Comparison of ENCODE assay signal across 29 cellular contexts in the genomic region with DNA sequence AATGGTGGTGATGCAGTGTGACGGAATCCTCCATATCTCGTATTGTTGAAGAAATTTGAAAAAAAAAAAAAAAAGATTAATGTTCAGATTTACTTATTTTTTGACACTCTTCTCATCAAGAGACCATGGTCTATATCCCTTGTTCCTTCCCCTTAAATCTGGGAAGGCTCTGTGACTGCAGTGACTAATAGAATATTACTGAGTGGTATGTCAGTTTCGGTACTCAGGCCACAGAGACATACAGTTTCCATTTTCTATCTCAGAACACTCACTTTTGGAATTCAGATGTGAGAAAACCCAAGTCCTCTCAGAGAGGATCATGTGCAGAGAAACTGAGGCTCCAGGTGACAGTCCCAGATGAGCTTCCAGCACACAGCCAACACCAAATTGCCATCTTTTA.
"Had no signal": no experiment of that assay in that cellular context is flagged by ENCODE, and none has a peak within 500 bp of the region (broad histone marks: within the 10 kb centered on the region; RNA-seq: fewer than 3 reads in every experiment).

No MANE protein-coding gene starts in this region.

- H3K36me3 ChIP-seq: brain microvascular endothelial cell had no signal

- H3K27me3 ChIP-seq: brain microvascular endothelial cell had no signal

- H3K9me3 Mint-ChIP-seq: activated B cell treated with CpG ODN at 0.5 μM for 24 hours; activated CD4-positive, alpha-beta memory T cell treated with anti-CD3 and anti-CD28 coated beads for 36 hours; activated naive CD4-positive, alpha-beta T cell treated with anti-CD3 and anti-CD28 coated beads for 36 hours; activated T-helper 1 cell treated with anti-CD3 and anti-CD28 coated beads, Interleukin-12 subunit alpha, Interleukin-12 subunit beta, Interleukin-2, Interleukin-4 antibody, amounts not matched to agents 30 ng/mL and 10 ng/mL and 1 ng/mL, durations not matched to agents 14 hours and 24 hours and 36 hours had no signal

- H3K4me1 Mint-ChIP-seq: activated B cell treated with CpG ODN at 0.5 μM for 24 hours had no signal

- ATAC-seq: activated naive CD4-positive, alpha-beta T cell treated with anti-CD3 and anti-CD28 coated beads, Interleukin-2, amount 50 U/mL, for 72 hours; activated T-cell treated with anti-CD3 and anti-CD28 coated beads, Interleukin-2, amount 50 U/mL, for 4 hours; Right ventricle myocardium inferior; SK-N-SH treated with all-trans-retinoic acid at 6 μM for 48 hours had no signal

- DNase-seq: activated B cell treated with CpG ODN at 0.5 μM for 24 hours; activated CD4-positive, alpha-beta memory T cell treated with anti-CD3 and anti-CD28 coated beads for 36 hours; activated CD4-positive, alpha-beta T cell treated with anti-CD3 and anti-CD28 coated beads for 4 hours; activated CD4-positive, alpha-beta T cell treated with anti-CD3 and anti-CD28 coated beads, Interleukin-2, amount 50 U/mL, for 1 hour; activated CD4-positive, CD25-positive, alpha-beta regulatory T cell treated with anti-CD3 and anti-CD28 coated beads, Interleukin-2, amount 50 U/mL, for 72 hours; activated CD8-positive, alpha-beta memory T cell treated with anti-CD3 and anti-CD28 coated beads, Interleukin-2, amount 50 U/mL, for 4 hours; activated gamma-delta T cell treated with Interleukin-2 at 50 U/mL for 16 hours; activated naive CD4-positive, alpha-beta T cell treated with anti-CD3 and anti-CD28 coated beads for 36 hours; activated T-cell treated with anti-CD3 and anti-CD28 coated beads for 4 hours; activated T-cell treated with anti-CD3 and anti-CD28 coated beads, Interleukin-2, amount 50 U/mL, for 4 hours; aorta; brain microvascular endothelial cell; central memory CD4-positive, alpha-beta T cell; NCI-H1105; NCI-H1417 treated with DMSO at 0.1 percent for 48 hours; NCI-H187 treated with DMSO at 0.1 percent for 48 hours; NCI-H2081; NCI-H345; NCI-H524 treated with DMSO at 0.1 percent for 48 hours; NK-92 treated with Interleukin-12 subunit alpha and Interleukin-12 subunit beta, amount 100 ng/mL, for 24 hours; PC-9; SIG-M5; T-helper 1 cell; T-helper 2 cell; T-helper 9 cell had no signal

- H3K27ac Mint-ChIP-seq: activated B cell treated with CpG ODN at 0.5 μM for 24 hours; activated CD4-positive, alpha-beta memory T cell treated with anti-CD3 and anti-CD28 coated beads for 36 hours; activated naive CD4-positive, alpha-beta T cell treated with anti-CD3 and anti-CD28 coated beads for 36 hours; activated naive CD4-positive, alpha-beta T cell treated with anti-CD3 and anti-CD28 coated beads, Interleukin-2, amount 50 U/mL, for 72 hours; activated T-helper 1 cell treated with anti-CD3 and anti-CD28 coated beads, Interleukin-12 subunit alpha, Interleukin-12 subunit beta, Interleukin-2, Interleukin-4 antibody, amounts not matched to agents 30 ng/mL and 10 ng/mL and 1 ng/mL, durations not matched to agents 14 hours and 24 hours and 36 hours had no signal

- H3K4me3 ChIP-seq: PC-9 had no signal

- H3K4me3 Mint-ChIP-seq: activated B cell treated with CpG ODN at 0.5 μM for 24 hours; activated CD4-positive, alpha-beta memory T cell treated with anti-CD3 and anti-CD28 coated beads for 36 hours; activated naive CD4-positive, alpha-beta T cell treated with anti-CD3 and anti-CD28 coated beads for 36 hours; activated T-cell treated with anti-CD3 and anti-CD28 coated beads, Interleukin-2, amount 50 U/mL, for 4 hours; activated T-helper 1 cell treated with anti-CD3 and anti-CD28 coated beads, Interleukin-12 subunit alpha, Interleukin-12 subunit beta, Interleukin-2, Interleukin-4 antibody, amounts not matched to agents 30 ng/mL and 10 ng/mL and 1 ng/mL, durations not matched to agents 14 hours and 24 hours and 36 hours had no signal

- H3K27me3 Mint-ChIP-seq: activated B cell treated with CpG ODN at 0.5 μM for 24 hours; activated CD4-positive, alpha-beta memory T cell treated with anti-CD3 and anti-CD28 coated beads for 36 hours had no signal

- H3K36me3 Mint-ChIP-seq: activated CD4-positive, alpha-beta memory T cell treated with anti-CD3 and anti-CD28 coated beads for 36 hours; activated naive CD4-positive, alpha-beta T cell treated with anti-CD3 and anti-CD28 coated beads, Interleukin-2, amount 50 U/mL, for 72 hours had no signal
